Comparison of ENCODE assay signal across 8 cellular contexts in genomic region chr1:155856975-155857930, GRCh38. TPM values are rescaled to one million over a fixed set of nuclear protein-coding genes. Genes with fewer than 3 reads are reported as not detected.
DNase-seq lines count a peak whose midpoint lies in the region; ATAC-seq lines count a peak whose summit lies in the region.

GON4L (minus strand) TSS chr1:155857214; CDS start chr1:155853780, 3,434 bp downstream.

- ATAC-seq in GM19025 (IDR thresholded peaks at IDR 0.05; ENCODE audit: low read depth, unreplicated experiment) (peak; percentile 34), HG03432 (IDR thresholded peaks at IDR 0.05; ENCODE audit: unreplicated experiment) (peak; percentile 61)

- DNase-seq in AG08395 (ENCODE audit: low spot score): peak; percentile 97
- peak; percentile 57 to 89 for DNase-seq in NCI-H524 (lab: John Stamatoyannopoulos, UW)
- DNase-seq in activated CD4-positive, alpha-beta T cell treated with anti-CD3 and anti-CD28 coated beads for 24 hours (ENCODE audit: low read depth in 2 of 2): peak; percentile 81
- DNase-seq in cerebellum (ENCODE audit: low spot score): peak; percentile 93
- DNase-seq in islet precursor cell: peak; percentile 94
- peak; percentile 79 to 83 (median 82) for DNase-seq in stimulated activated CD4-positive, alpha-beta T cell treated with anti-CD3 and anti-CD28 coated beads, Interleukin-12 subunit alpha, Interleukin-12 subunit beta, amount 100 ng/mL, for 48 hours (ENCODE audit: low read depth in 2 of 3, low spot score in 1 of 3)

RNA-seq across cellular contexts. Expression of gene GON4L, which starts in this region (rescaled TPM):
- total RNA-seq in cerebellum: 51.9 TPM

Comparison
In these comparisons a context has a peak if more than half of its experiments do, and no peak if none do; other contexts are left out.
1. Peak in every context shown above with its lines: DNase-seq and ATAC-seq.